9 cellular contexts compared by ENCODE assay signal in genomic region chr11:6926208-6927029, GRCh38. TPM values are rescaled to one million over a fixed set of nuclear protein-coding genes. Genes with fewer than 3 reads are reported as not detected.
DNase-seq lines count a peak whose midpoint lies in the region; ATAC-seq and TF ChIP-seq lines count a peak whose summit lies in the region.
"Had no signal": no experiment of that assay in that cellular context is flagged by ENCODE, and none has a peak within 500 bp of the region (broad histone marks: within the 10 kb centered on the region; RNA-seq: fewer than 3 reads in every experiment).

TSS of gene ZNF215 (plus strand) at chr11:6926426. CDS start at chr11:6932273, 5,847 bp downstream.

- H3K9me3 Mint-ChIP-seq in activated T-helper 17 cell treated with anti-CD3 and anti-CD28 coated beads, Interleukin-2, amount 50 U/mL, for 72 hours: no peaks in the 10 kb centered on the region

- no peak for TF ChIP-seq CTCF in AG09309 (IDR thresholded peaks at IDR 0.05; ENCODE audit: control insufficient read depth, insufficient read depth, low read depth, low read length, missing control alignments)
- TF ChIP-seq CTCF in neutrophil (IDR thresholded peaks at IDR 0.05): no peak

- peak within 1 kb of the TSS; percentile 79 for H3K4me3 Mint-ChIP-seq in activated T-helper 17 cell treated with anti-CD3 and anti-CD28 coated beads, Interleukin-2, amount 50 U/mL, for 72 hours

- peak within 1 kb of the TSS; percentile 95 for H3K4me3 ChIP-seq in AG09309 (ENCODE audit: control insufficient read depth, low read depth, low read length)
- H3K4me3 ChIP-seq in neutrophil (ENCODE audit: low read depth in 1 of 2, low read length in 1 of 2): peak within 1 kb of the TSS; percentile 31 to 60
- H3K4me3 ChIP-seq in urinary bladder (ENCODE audit: low read depth, low read length): peak within 1 kb of the TSS; percentile 36
- H3K4me3 ChIP-seq: SK-N-MC had no signal

- 1% methylated on average over 61 of the region's 61 CpGs for WGBS in urinary bladder

- peaks cover 36% of the 10 kb centered on the region for H3K27me3 ChIP-seq in neutrophil

- H3K9me3 ChIP-seq in neutrophil: no peaks in the 10 kb centered on the region

- H3K36me3 ChIP-seq in neutrophil (no peaks in the 10 kb centered on the region), urinary bladder (ENCODE audit: insufficient read depth) (no peaks in the 10 kb centered on the region)

- H3K27ac ChIP-seq in neutrophil: no peak within 1 kb of the TSS
- H3K27ac ChIP-seq in urinary bladder (ENCODE audit: low read depth): no peak within 1 kb of the TSS
- H3K27ac ChIP-seq: SK-N-MC had no signal

- DNase-seq in AG09309 (ENCODE audit: low read depth) (peak; percentile 40), NCI-H524 (lab: John Stamatoyannopoulos, UW) (peak; percentile 69 to 82), globus pallidus (ENCODE audit: low spot score) (peak; percentile 1)

- H3K4me1 Mint-ChIP-seq in activated T-helper 17 cell treated with anti-CD3 and anti-CD28 coated beads, Interleukin-2, amount 50 U/mL, for 72 hours: peaks cover 4% of the 10 kb centered on the region

- H3K4me1 ChIP-seq in neutrophil (ENCODE audit: control insufficient read depth in 1 of 2, insufficient read depth in 1 of 2, low read depth in 1 of 2, low read length in 1 of 2): peaks cover 0 to 13% of the 10 kb centered on the region in 2 experiments
- H3K4me1 ChIP-seq in urinary bladder (ENCODE audit: insufficient read depth): no peaks in the 10 kb centered on the region

- no peaks in the 10 kb centered on the region for H3K36me3 Mint-ChIP-seq in activated T-helper 17 cell treated with anti-CD3 and anti-CD28 coated beads, Interleukin-2, amount 50 U/mL, for 72 hours (ENCODE audit: low read depth)

- no peak within 1 kb of the TSS for H3K27ac Mint-ChIP-seq in activated T-helper 17 cell treated with anti-CD3 and anti-CD28 coated beads, Interleukin-2, amount 50 U/mL, for 72 hours

- H3K27me3 Mint-ChIP-seq in activated T-helper 17 cell treated with anti-CD3 and anti-CD28 coated beads, Interleukin-2, amount 50 U/mL, for 72 hours: peaks cover 38% of the 10 kb centered on the region

- ATAC-seq in GM18867 (IDR thresholded peaks at IDR 0.05; ENCODE audit: unreplicated experiment) (peak; percentile 68), HG03039 (IDR thresholded peaks at IDR 0.05; ENCODE audit: unreplicated experiment) (peak; percentile 77)
- ATAC-seq in activated T-helper 17 cell treated with anti-CD3 and anti-CD28 coated beads, Interleukin-2, amount 50 U/mL, for 72 hours (replicated peaks): peak; percentile 80

RNA-seq across cellular contexts. Expression of gene ZNF215, which starts in this region (rescaled TPM):
- total RNA-seq in activated T-helper 17 cell treated with anti-CD3 and anti-CD28 coated beads, Interleukin-2, amount 50 U/mL, for 72 hours: 1 to 10 TPM in 1 of 2 donors, under 1 TPM in 1; 0.11 to 1.3 TPM
- 2.0 TPM for total RNA-seq in urinary bladder
- 0.47 TPM for polyA plus RNA-seq in urinary bladder

Comparison
In these comparisons a context has a peak if more than half of its experiments do, and no peak if none do; other contexts are left out.
1. DNase-seq: peak in every context shown above with its lines; median percentile 76 in NCI-H524; 40 in AG09309; 1 in globus pallidus.
2. H3K4me3 ChIP-seq: peak in every context shown above with its lines; median percentile 95 in AG09309; 46 in neutrophil; 36 in urinary bladder.